In the genomic region with DNA sequence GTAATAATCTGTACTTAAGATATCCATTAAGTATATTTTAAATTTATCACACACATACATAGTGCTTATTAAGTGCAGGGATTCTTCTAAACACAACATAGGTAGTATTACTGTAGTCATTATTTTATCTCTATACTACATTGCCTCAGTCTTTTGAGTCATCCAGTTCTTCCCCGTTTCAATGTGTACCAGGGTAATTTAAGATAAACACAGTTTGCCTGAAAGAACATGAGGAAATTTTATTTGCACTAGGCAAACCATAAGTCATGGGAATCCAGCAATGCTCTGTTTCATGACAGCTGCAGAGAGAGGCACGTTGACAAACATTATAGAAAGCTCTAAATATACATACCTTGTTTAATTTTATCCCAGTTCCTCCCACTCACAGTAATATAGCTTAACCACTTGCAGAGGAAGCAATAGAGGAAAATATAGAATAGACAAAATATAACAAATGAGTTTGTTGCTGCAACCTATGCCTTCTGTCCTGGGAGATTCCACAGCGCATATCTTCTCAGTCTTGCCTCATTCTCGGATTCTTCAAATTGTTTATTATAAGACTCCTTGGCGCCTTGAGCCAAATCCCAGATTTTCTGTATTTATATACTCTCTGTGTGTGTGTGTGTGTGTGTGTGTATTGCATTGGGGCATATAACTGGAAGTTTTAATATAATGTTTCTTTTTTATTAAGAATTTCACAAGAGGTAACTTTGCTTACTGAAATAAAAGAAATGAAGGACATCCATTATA, we compare ENCODE assay signal across 15 cellular contexts.
DNase-seq lines count a peak whose midpoint lies in the region; ATAC-seq, FAIRE-seq and TF ChIP-seq lines count a peak whose summit lies in the region.
"Had no signal": no experiment of that assay in that cellular context is flagged by ENCODE, and none has a peak within 500 bp of the region (broad histone marks: within the 10 kb centered on the region; RNA-seq: fewer than 3 reads in every experiment).

No MANE protein-coding gene starts in this region.

- POLR2A ChIA-PET in A549 (lab: Yijun Ruan, JAX) = no interaction called here

- DNase-seq in A549 (ENCODE audit: low read depth in 1 of 2, low spot score in 1 of 2) (no peak), NCI-H1417 treated with DMSO at 0.1 percent for 48 hours (lab: John Stamatoyannopoulos, UW) (peak; percentile 13), pancreas (no peak), glomerular visceral epithelial cell (ENCODE audit: extremely low spot score) (no peak), GM12891 (ENCODE audit: insufficient read length, low spot score) (no peak)
- DNase-seq in NK-92 treated with Interleukin-12 subunit alpha and Interleukin-12 subunit beta, amount 100 ng/mL, for 24 hours (lab: John Stamatoyannopoulos, UW) = no peak
- DNase-seq: KG1, NCI-H1105, NCI-H187, NCI-H510A treated with DMSO at 0.1 percent for 48 hours had no signal

- no peaks in the 10 kb centered on the region for H3K36me3 ChIP-seq in pancreas

- H3K27me3 ChIP-seq in pancreas = peaks cover 0 to 5% (median 0%) of the 10 kb centered on the region in 4 donors

- H3K4me3 ChIP-seq in A549 (no peak overlapping the region), pancreas (no peak overlapping the region)

- H3K27ac ChIP-seq in A549 (no peak overlapping the region), pancreas (no peak overlapping the region)
- H3K27ac ChIP-seq: C4-2B had no signal

- no peak for TF ChIP-seq RAD21 in A549 (conservative IDR thresholded peaks at IDR 0.05 in 1 of 2, IDR thresholded peaks at IDR 0.05 in 1 of 2)

- CTCF ChIA-PET in A549 (lab: Yijun Ruan, JAX) = no interaction called here

- TF ChIP-seq EP300 in A549 (IDR thresholded peaks at IDR 0.05) = no peak

- ATAC-seq in A549 (no peak), pancreas (no peak)
- ATAC-seq: HepG2 had no signal

- H3K4me2 ChIP-seq in A549 = no peak overlapping the region

- intact Hi-C loops in pancreas (cut with DNase I) = no loop called here

- H3K4me1 ChIP-seq in A549 = no peaks in the 10 kb centered on the region
- no peaks in the 10 kb centered on the region for H3K4me1 ChIP-seq in pancreas

- 5% methylated on average over 5 of the region's 5 CpGs for WGBS in A549 (ENCODE audit: missing lambda C conversion rate)
- 39 to 40% methylated on average over 5 of the region's 5 CpGs for WGBS in pancreas, 2 donors

- TF ChIP-seq POLR2A in A549 (IDR thresholded peaks at IDR 0.05; ENCODE audit: low read length) (no peak), GM12891 (IDR thresholded peaks at IDR 0.05; ENCODE audit: low read depth, low read length) (no peak)

- H3K9me3 ChIP-seq in A549 = no peaks in the 10 kb centered on the region
- H3K9me3 ChIP-seq in pancreas = no peaks in the 10 kb centered on the region

- FAIRE-seq in A549 (lab: Jason Lieb, UNC) = peak; percentile 49
- peak; percentile 21 for FAIRE-seq in colon (lab: Jason Lieb, UNC)
- peak; percentile 61 for FAIRE-seq in pancreas (lab: Jason Lieb, UNC)
- no peak for FAIRE-seq in GM12891 (lab: Jason Lieb, UNC)
- FAIRE-seq: H1, HepG2, RCC 7860 had no signal

- TF ChIP-seq CTCF in A549 (IDR thresholded peaks at IDR 0.05) = no peak
- TF ChIP-seq CTCF in pancreas (IDR thresholded peaks at IDR 0.05) = no peak

TF ChIP-seq in A549, 52 proteins besides CTCF, POLR2A, EP300 and RAD21:
- no peak for TF ChIP-seq ZSCAN20 (CRISPR knock-in tag; IDR thresholded peaks at IDR 0.05)

TF ChIP-seq in GM12891, 5 proteins besides CTCF, POLR2A, EP300 and RAD21:
- TF ChIP-seq PAX5 (IDR thresholded peaks at IDR 0.05; ENCODE audit: insufficient read depth, low read length, severe bottlenecking) = no peak
- no peak for TF ChIP-seq SPI1 (IDR thresholded peaks at IDR 0.05; ENCODE audit: low read depth, low read length)
- no peak for TF ChIP-seq POLR2AphosphoS5 (IDR thresholded peaks at IDR 0.05; ENCODE audit: low read depth, low read length)
- TF ChIP-seq POU2F2 (IDR thresholded peaks at IDR 0.05; ENCODE audit: low read depth, low read length) = no peak
- TF ChIP-seq TAF1 (IDR thresholded peaks at IDR 0.05; ENCODE audit: low read depth, low read length) = no peak
TF ChIP-seq in GM12891: peak in this region for 0.
